ENCODE assay signal across 2 cellular contexts in the genomic region with DNA sequence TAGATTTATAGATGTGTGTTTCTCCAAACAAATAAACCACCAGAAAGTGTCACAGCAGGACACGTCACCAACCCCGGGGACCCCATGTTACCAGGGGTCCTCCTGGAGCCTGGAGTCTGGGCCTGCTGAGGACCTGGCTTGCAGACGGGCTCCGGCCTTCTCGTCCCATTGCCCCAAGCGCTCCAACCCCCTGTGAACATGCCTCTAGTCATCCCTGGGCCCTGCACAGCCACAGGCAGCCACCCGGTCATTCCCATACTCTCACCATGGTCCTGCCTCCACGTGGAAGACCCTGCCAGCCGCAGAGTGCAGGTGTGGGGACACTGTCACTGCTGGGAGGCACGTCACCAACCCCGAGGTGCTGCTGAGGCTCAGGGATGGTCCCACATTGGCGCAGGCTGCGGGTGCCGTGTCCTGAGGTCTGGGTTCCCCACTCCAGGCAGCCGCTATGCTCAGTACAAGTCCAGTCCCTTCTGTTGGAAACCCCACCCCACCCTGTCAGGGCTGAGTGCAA.
TF ChIP-seq lines count a peak whose summit lies in the region.

No MANE protein-coding gene starts in this region.

TF ChIP-seq in HCT116, 20 proteins besides CTCF, POLR2A, EP300 and RAD21:
- TF ChIP-seq, protein P1, sequence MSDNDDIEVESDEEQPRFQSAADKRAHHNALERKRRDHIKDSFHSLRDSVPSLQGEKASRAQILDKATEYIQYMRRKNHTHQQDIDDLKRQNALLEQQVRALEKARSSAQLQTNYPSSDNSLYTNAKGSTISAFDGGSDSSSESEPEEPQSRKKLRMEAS (IDR thresholded peaks at IDR 0.05): no peak
- no peak for TF ChIP-seq EGR1 (IDR thresholded peaks at IDR 0.05; ENCODE audit: low read depth)
- no peak for TF ChIP-seq ELF1 (IDR thresholded peaks at IDR 0.05; ENCODE audit: borderline replicate concordance, low read depth)
- TF ChIP-seq EZH2 (IDR thresholded peaks at IDR 0.05): no peak
- no peak for TF ChIP-seq TCF7L2 (IDR thresholded peaks at IDR 0.05; ENCODE audit: borderline replicate concordance, extremely low read depth, insufficient read depth, insufficient read length)
- TF ChIP-seq YY1 (IDR thresholded peaks at IDR 0.05; ENCODE audit: extremely low read depth, insufficient replicate concordance, low read depth, low read length): no peak
- TF ChIP-seq ZFX (IDR thresholded peaks at IDR 0.05): no peak

TF ChIP-seq in liver, 16 proteins besides CTCF, POLR2A, EP300 and RAD21:
- TF ChIP-seq SP1 (IDR thresholded peaks at IDR 0.05) (no peak), FOXA1 (IDR thresholded peaks at IDR 0.05) (no peak), EGR1 (IDR thresholded peaks at IDR 0.05; ENCODE audit: low read depth in 2 of 2) (no peak), GABPA (IDR thresholded peaks at IDR 0.05 in 1 of 2, conservative IDR thresholded peaks at IDR 0.05 in 1 of 2) (no peak)
- TF ChIP-seq, protein P2, sequence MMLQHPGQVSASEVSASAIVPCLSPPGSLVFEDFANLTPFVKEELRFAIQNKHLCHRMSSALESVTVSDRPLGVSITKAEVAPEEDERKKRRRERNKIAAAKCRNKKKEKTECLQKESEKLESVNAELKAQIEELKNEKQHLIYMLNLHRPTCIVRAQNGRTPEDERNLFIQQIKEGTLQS (IDR thresholded peaks at IDR 0.05): no peak
